In genomic region chr3:184371570-184372018, GRCh38 we compare ENCODE assay signal across 8 cellular contexts. TPM values are rescaled to one million over a fixed set of nuclear protein-coding genes. Genes with fewer than 3 reads are reported as not detected.
A peak's percentile ranks its signal among the peaks of the same experiment; 100 is the strongest.
DNase-seq lines count a peak whose midpoint lies in the region; ATAC-seq and TF ChIP-seq lines count a peak whose summit lies in the region.

No MANE protein-coding gene starts in this region.

- H3K4me3 ChIP-seq in choroid plexus epithelial cell (ENCODE audit: low read depth, low read length), result no peak overlapping the region
- H3K4me3 ChIP-seq in left lung, result no peak overlapping the region

- intact Hi-C loops in left lung (cut with DNase I), result loop anchor here in 1 of 2 donors (5.0 kb wide), 1 partner anchor 171 kb away; no protein-coding TSS in a partner anchor

- DNase-seq in 8988T (peak; percentile 92), NCI-H446 treated with DMSO at 0.1 percent for 48 hours (lab: John Stamatoyannopoulos, UW) (peak; percentile 67), choroid plexus epithelial cell (ENCODE audit: low read depth) (peak; percentile 94), left lung (peak; percentile 83)
- peak; percentile 35 to 51 for DNase-seq in stimulated activated CD4-positive, alpha-beta T cell treated with anti-CD3 and anti-CD28 coated beads, Interleukin-4, amount 100 ng/mL, for 48 hours (ENCODE audit: low read depth in 2 of 2)

- peaks cover 0 to 17% of the 10 kb centered on the region in 2 donors for H3K4me1 ChIP-seq in left lung

- no peak overlapping the region for H3K27ac ChIP-seq in left lung

- H3K27me3 ChIP-seq in left lung, result peaks cover 0 to 26% of the 10 kb centered on the region in 2 donors

- peak; percentile 85 for ATAC-seq in GM18502 (IDR thresholded peaks at IDR 0.05; ENCODE audit: poor library complexity, unreplicated experiment)
- peak; percentile 83 for ATAC-seq in HG03460 (IDR thresholded peaks at IDR 0.05; ENCODE audit: unreplicated experiment)
- ATAC-seq in activated CD4-positive, CD25-positive, alpha-beta regulatory T cell treated with anti-CD3 and anti-CD28 coated beads, Interleukin-2, amount 50 U/mL, for 24 hours, result peak; percentile 89 to 92
- ATAC-seq in left lung, result peak; percentile 98

- H3K9me3 ChIP-seq in left lung, result no peaks in the 10 kb centered on the region

- peaks cover 0 to 24% of the 10 kb centered on the region in 2 donors for H3K36me3 ChIP-seq in left lung

- TF ChIP-seq CTCF in choroid plexus epithelial cell (conservative IDR thresholded peaks at IDR 0.05; ENCODE audit: low read depth, low read length), result peak; percentile 99
- TF ChIP-seq CTCF in left lung (IDR thresholded peaks at IDR 0.05), result peak; percentile 89 to 94

RNA-seq across cellular contexts. Expression of gene THPO, which starts 6.4 kb away (rescaled TPM):
- total RNA-seq in left lung, result under 1 TPM; 0.23 to 0.65 TPM

RNA-seq across cellular contexts. Expression of gene CHRD, which starts 8.3 kb away (rescaled TPM):
- total RNA-seq in left lung, result 1 to 10 TPM; 5.6 to 8.6 TPM

RNA-seq across cellular contexts. Expression of gene POLR2H, which starts 10.1 kb away (rescaled TPM):
- total RNA-seq in left lung, result 10 to 100 TPM; 54.7 to 71.3 TPM

RNA-seq across cellular contexts. Expression of gene CLCN2, which starts 10.2 kb away (rescaled TPM):
- 1 to 10 TPM; 4.4 to 5.6 TPM for total RNA-seq in left lung

RNA-seq across cellular contexts. Expression of gene FAM131A, which starts 34.2 kb away (rescaled TPM):
- 10 to 100 TPM; 14.7 to 19.2 TPM for total RNA-seq in left lung

Comparison
In these comparisons a context has a peak if more than half of its experiments do, and no peak if none do; other contexts are left out.
1. DNase-seq: peak in every context shown above with its lines; median percentile 94 in choroid plexus epithelial cell; 92 in 8988T; 83 in left lung; 67 in NCI-H446 treated with DMSO at 0.1 percent for 48 hours; 43 in stimulated activated CD4-positive, alpha-beta T cell treated with anti-CD3 and anti-CD28 coated beads, Interleukin-4, amount 100 ng/mL, for 48 hours.